8 cellular contexts compared by ENCODE assay signal in the genomic region with DNA sequence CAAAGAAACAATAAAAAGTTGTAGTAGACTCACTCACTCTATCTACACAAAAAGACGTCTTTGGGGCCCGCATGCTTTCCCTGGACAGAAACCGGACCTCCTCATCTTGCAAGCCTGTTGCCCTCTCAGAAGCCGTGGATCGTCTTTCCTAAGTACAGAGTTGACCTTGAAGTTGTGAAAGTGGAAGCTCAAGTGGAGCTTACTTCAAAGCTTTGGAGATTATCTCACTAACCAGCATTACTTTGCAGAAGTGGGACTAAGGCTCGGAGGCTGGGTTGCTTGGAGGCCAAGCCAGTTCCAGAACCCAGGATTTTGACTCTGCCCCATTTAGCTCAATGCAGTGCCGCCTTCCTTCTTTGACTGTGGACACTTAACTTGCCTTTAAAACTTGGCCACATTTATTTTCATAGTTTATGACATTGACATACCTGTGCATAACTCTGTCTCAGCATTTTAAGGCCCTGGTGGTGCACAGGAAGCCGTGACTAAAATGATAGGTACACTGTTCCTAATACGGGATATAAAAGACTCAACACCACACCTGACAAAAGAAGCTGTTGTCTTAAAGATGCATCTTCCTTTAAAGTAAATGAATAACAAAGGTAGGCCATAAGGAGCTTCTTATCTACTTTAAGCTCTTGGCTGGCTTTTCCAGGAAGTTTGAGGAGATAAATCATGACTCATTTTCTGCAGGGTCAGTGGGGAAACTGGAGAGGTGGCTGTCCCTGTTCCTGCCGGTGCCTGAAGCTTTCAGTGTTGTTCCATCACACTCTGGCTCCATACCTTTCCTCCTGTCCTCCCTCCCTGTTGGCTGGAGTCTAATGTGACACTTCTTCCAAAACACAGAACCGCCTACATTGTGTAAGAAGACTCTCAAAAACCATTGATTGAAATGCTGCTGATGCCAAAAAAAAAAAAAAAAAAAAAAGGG. TPM values are rescaled to one million over a fixed set of nuclear protein-coding genes. Genes with fewer than 3 reads are reported as not detected.
DNase-seq lines count a peak whose midpoint lies in the region; ATAC-seq, FAIRE-seq and TF ChIP-seq lines count a peak whose summit lies in the region.

No MANE protein-coding gene starts in this region.

- TF ChIP-seq CTCF in 22Rv1 (IDR thresholded peaks at IDR 0.05) = no peak
- no peak for TF ChIP-seq CTCF in HepG2 (CRISPR knock-in tag; IDR thresholded peaks at IDR 0.05)

- BruUV-seq in HepG2 (replicated peaks; lab: Mats Ljungman, UMichigan) = no TSS peak

- no peaks in the 10 kb centered on the region for H3K9me2 ChIP-seq in Karpas-422 (replicated peaks; ENCODE audit: insufficient read depth, low read length)

- no peaks in the 10 kb centered on the region for H3K36me3 Mint-ChIP-seq in activated naive CD8-positive, alpha-beta T cell

- H3K79me2 ChIP-seq in HepG2 (ENCODE audit: insufficient read depth, low read length) = peaks cover 10% of the 10 kb centered on the region
- peaks cover 62% of the 10 kb centered on the region for H3K79me2 ChIP-seq in Karpas-422 (ENCODE audit: low read length)

- DNase-seq in HepG2 (ENCODE audit: low spot score) (no peak), Karpas-422 (no peak), NK-92 (lab: John Stamatoyannopoulos, UW; ENCODE audit: unreplicated experiment) (no peak)
- DNase-seq in stimulated activated CD4-positive, alpha-beta T cell treated with anti-CD3 and anti-CD28 coated beads, Interleukin-2, amount 100 ng/mL, for 24 hours = no peak

- CTCF ChIA-PET in HepG2 (lab: Yijun Ruan, JAX; ENCODE audit: low intra/inter-chr PET ratio, low total read pairs) = no interaction called here

- TF ChIP-seq EP300 in HepG2 (IDR thresholded peaks at IDR 0.05; ENCODE audit: low read depth in 2 of 2, low read length in 2 of 2) = no peak
- no peak for TF ChIP-seq EP300 in HepG2 (CRISPR knock-in tag; IDR thresholded peaks at IDR 0.05; ENCODE audit: borderline replicate concordance)

- H3K36me3 ChIP-seq in HUES6 (ENCODE audit: control insufficient read depth, insufficient read depth, low read length) = no peaks in the 10 kb centered on the region; the same call in 1 of the 2 replicates
- H3K36me3 ChIP-seq in HepG2 (replicated peaks in 1 of 2; ENCODE audit: control insufficient read depth in 1 of 2, insufficient read depth in 2 of 2, low read length in 2 of 2) = peaks cover 2 to 3% of the 10 kb centered on the region in 2 experiments; a peak in 2 of 5 replicates
- H3K36me3 ChIP-seq in Karpas-422 (ENCODE audit: insufficient read depth, low read length) = no peaks in the 10 kb centered on the region

- no peak for TF ChIP-seq POLR2A in HepG2 (IDR thresholded peaks at IDR 0.05; ENCODE audit: insufficient read depth in 1 of 2, low read depth in 2 of 2, low read length in 2 of 2)

- in situ Hi-C loops in HepG2 (cut with HindIII; ENCODE audit: extremely low pct_ligation_motif_present, low pct_unique_long_range_greater_than_20kb) = no loop called here

- H3K9me3 Mint-ChIP-seq in activated naive CD8-positive, alpha-beta T cell (ENCODE audit: low read depth) = no peaks in the 10 kb centered on the region

- H3K4me2 ChIP-seq in HepG2 (ENCODE audit: low read depth, low read length) (no peak overlapping the region), Karpas-422 (ENCODE audit: low read depth, low read length, poor library complexity, severe bottlenecking) (no peak overlapping the region)

- H3K4me1 ChIP-seq in HUES6 (ENCODE audit: control insufficient read depth, insufficient read depth, low read length) = peaks cover 25% of the 10 kb centered on the region
- peaks cover 53% of the 10 kb centered on the region for H3K4me1 ChIP-seq in HepG2 (ENCODE audit: insufficient read depth, low read length)
- H3K4me1 ChIP-seq in Karpas-422 (ENCODE audit: low read length) = no peaks in the 10 kb centered on the region

- H3K9ac ChIP-seq in HUES6 (ENCODE audit: low read length) (peak overlapping the region; percentile 11), HepG2 (ENCODE audit: insufficient read depth, low read depth, low read length) (no peak overlapping the region), Karpas-422 (ENCODE audit: low read length) (no peak overlapping the region)

- H3K4me3 Mint-ChIP-seq in activated naive CD8-positive, alpha-beta T cell = peak overlapping the region; percentile 33

- no peaks in the 10 kb centered on the region for H3K27me3 Mint-ChIP-seq in activated naive CD8-positive, alpha-beta T cell

- intact Hi-C loops in HepG2 (cut with micrococcal nuclease; ENCODE audit: unreplicated experiment) = no loop called here

- H3K27ac Mint-ChIP-seq in activated naive CD8-positive, alpha-beta T cell = peak overlapping the region; percentile 58

- no peak for FAIRE-seq in HepG2 (lab: Jason Lieb, UNC)

- H3K4me3 ChIP-seq in HUES6 (ENCODE audit: low read depth, low read length) (no peak overlapping the region), HepG2 (replicated peaks in 1 of 3; ENCODE audit: insufficient read depth in 1 of 3, low read depth in 2 of 3, low read length in 3 of 3) (no peak overlapping the region), Karpas-422 (ENCODE audit: low read length) (no peak overlapping the region)

- ATAC-seq in HepG2 = no peak
- ATAC-seq in GM18909 (IDR thresholded peaks at IDR 0.05; ENCODE audit: poor library complexity, unreplicated experiment) = no peak

- no peaks in the 10 kb centered on the region for H3K9me3 ChIP-seq in HUES6 (ENCODE audit: control insufficient read depth, insufficient read depth, low read depth, low read length)
- no peaks in the 10 kb centered on the region for H3K9me3 ChIP-seq in HepG2 (ENCODE audit: low read length)
- H3K9me3 ChIP-seq in Karpas-422 (ENCODE audit: low read length) = no peaks in the 10 kb centered on the region

- H3K4me1 Mint-ChIP-seq in activated naive CD8-positive, alpha-beta T cell (ENCODE audit: low read depth) = peaks cover 52% of the 10 kb centered on the region

- TF ChIP-seq RAD21 in HepG2 (CRISPR knock-in tag; IDR thresholded peaks at IDR 0.05) = no peak

- 90% methylated on average over 11 of the region's 11 CpGs for WGBS in HepG2 (ENCODE audit: low lambda C conversion rate)

- POLR2A ChIA-PET in HepG2 (lab: Yijun Ruan, JAX) = interaction anchor here (1.1 to 1.7 kb wide), 3 partner anchors 19 to 113 kb away, joined by 3 to 6 read pairs (median 4); no protein-coding TSS in a partner anchor

- H3K27me3 ChIP-seq in HUES6 (ENCODE audit: control insufficient read depth, insufficient read depth, low read length) (no peaks in the 10 kb centered on the region), HepG2 (ENCODE audit: control insufficient read depth in 1 of 2, insufficient read depth in 2 of 2, low read length in 2 of 2) (no peaks in the 10 kb centered on the region), Karpas-422 (ENCODE audit: low read length) (no peaks in the 10 kb centered on the region)

- H2AFZ ChIP-seq in HepG2 (ENCODE audit: low read length) = no peak overlapping the region
- no peak overlapping the region for H2AFZ ChIP-seq in Karpas-422 (ENCODE audit: low read length)

- no peaks in the 10 kb centered on the region for H4K20me1 ChIP-seq in HepG2 (ENCODE audit: insufficient read depth, low read length)
- H4K20me1 ChIP-seq in Karpas-422 (ENCODE audit: insufficient read depth, low read depth, low read length) = no peaks in the 10 kb centered on the region

- H3K27ac ChIP-seq in 22Rv1 (peak overlapping the region; percentile 75), HUES6 (ENCODE audit: low read depth, low read length) (peak overlapping the region; percentile 66; the same call in 1 of the 2 replicates), HepG2 (ENCODE audit: extremely low read length, insufficient read depth, low read length) (no peak overlapping the region), Karpas-422 (ENCODE audit: low read length) (no peak overlapping the region)

RNA-seq across cellular contexts. Expression of gene SLC25A25, which starts 10.7 kb away (rescaled TPM):
- total RNA-seq in HepG2 (2016; rRNA removed; fragmentation: Illumina TruSeq; extraction: Trizol) = 18.5 and 24.8 TPM in 2 replicates
- total RNA-seq in HepG2 (2016; cell fraction: cytosol; rRNA removed; fragmentation: Illumina TruSeq; extraction: Trizol; ENCODE audit: low read depth) = 4.5 and 5.1 TPM in 2 replicates
- total RNA-seq in HepG2 (2016; cell fraction: insoluble cytoplasmic fraction; rRNA removed; fragmentation: Illumina TruSeq; extraction: Trizol) = 16.4 and 24.3 TPM in 2 replicates
- 10.5 and 11.1 TPM in 2 replicates for total RNA-seq in HepG2 (2016; cell fraction: membrane; rRNA removed; fragmentation: Illumina TruSeq; extraction: Trizol)
- total RNA-seq in HepG2 (2016; cell fraction: nucleus; rRNA removed; fragmentation: Illumina TruSeq; extraction: Trizol) = 21.4 and 25.1 TPM in 2 replicates
- 10.5 and 16.7 TPM in 2 replicates for polyA plus RNA-seq in HepG2 (2011; rRNA removed)
- 10.7 and 11.2 TPM in 2 replicates for polyA plus RNA-seq in HepG2 (2011; cell fraction: cytosol; rRNA removed)
- polyA plus RNA-seq in HepG2 (2011; cell fraction: nucleus; rRNA removed) = 26.1 and 29.6 TPM in 2 replicates
- polyA plus RNA-seq in HepG2 (2012) = 12.9 and 15.5 TPM in 2 replicates
- 1.1 and 1.3 TPM in 2 replicates for polyA plus RNA-seq in HepG2 (2016; cell fraction: cytosol; fragmentation: Illumina TruSeq; extraction: Trizol; ENCODE audit: low read depth)
- polyA plus RNA-seq in HepG2 (2016; cell fraction: insoluble cytoplasmic fraction; fragmentation: Illumina TruSeq; extraction: Trizol; ENCODE audit: low read depth) = 11.6 and 13.1 TPM in 2 replicates
- 2.6 and 2.7 TPM in 2 replicates for polyA plus RNA-seq in HepG2 (2016; cell fraction: membrane; fragmentation: Illumina TruSeq; extraction: Trizol; ENCODE audit: low read depth)
- 31.1 and 36.4 TPM in 2 replicates for polyA plus RNA-seq in HepG2 (2016; cell fraction: nucleus; fragmentation: Illumina TruSeq; extraction: Trizol; ENCODE audit: insufficient read depth, low read depth)
- 20.5 and 28.1 TPM in 2 replicates for polyA minus RNA-seq in HepG2 (2011; rRNA and poly(A)+ RNA removed; ENCODE audit: low replicate concordance)
- 10.0 and 10.2 TPM in 2 replicates for polyA minus RNA-seq in HepG2 (2011; cell fraction: cytosol; rRNA and poly(A)+ RNA removed)
- 14.4 and 26.1 TPM in 2 replicates for polyA minus RNA-seq in HepG2 (2011; cell fraction: nucleus; rRNA and poly(A)+ RNA removed)
- 4.1 and 12.7 TPM in 2 replicates for total RNA-seq in Karpas-422 (2014; rRNA removed; shearing (Covaris generic); ENCODE audit: low replicate concordance)

RNA-seq across cellular contexts. Expression of gene NAIF1, which starts 11.6 kb away (rescaled TPM):
- 6.0 and 6.6 TPM in 2 replicates for total RNA-seq in HepG2 (2016; rRNA removed; fragmentation: Illumina TruSeq; extraction: Trizol)
- total RNA-seq in HepG2 (2016; cell fraction: cytosol; rRNA removed; fragmentation: Illumina TruSeq; extraction: Trizol; ENCODE audit: low read depth) = 3.1 and 4.1 TPM in 2 replicates
- total RNA-seq in HepG2 (2016; cell fraction: insoluble cytoplasmic fraction; rRNA removed; fragmentation: Illumina TruSeq; extraction: Trizol) = 6.0 and 6.4 TPM in 2 replicates
- 5.7 and 6.1 TPM in 2 replicates for total RNA-seq in HepG2 (2016; cell fraction: membrane; rRNA removed; fragmentation: Illumina TruSeq; extraction: Trizol)
- total RNA-seq in HepG2 (2016; cell fraction: nucleus; rRNA removed; fragmentation: Illumina TruSeq; extraction: Trizol) = 2.9 and 4.1 TPM in 2 replicates
- polyA plus RNA-seq in HepG2 (2011; rRNA removed) = 6.9 TPM in 2 replicates
- polyA plus RNA-seq in HepG2 (2011; cell fraction: cytosol; rRNA removed) = 4.9 and 6.4 TPM in 2 replicates
- 3.8 and 4.0 TPM in 2 replicates for polyA plus RNA-seq in HepG2 (2011; cell fraction: nucleus; rRNA removed)
- polyA plus RNA-seq in HepG2 (2012) = 3.0 and 3.8 TPM in 2 replicates
- polyA plus RNA-seq in HepG2 (2016; cell fraction: cytosol; fragmentation: Illumina TruSeq; extraction: Trizol; ENCODE audit: low read depth) = 2.4 and 2.6 TPM in 2 replicates
- polyA plus RNA-seq in HepG2 (2016; cell fraction: insoluble cytoplasmic fraction; fragmentation: Illumina TruSeq; extraction: Trizol; ENCODE audit: low read depth) = 5.2 and 5.7 TPM in 2 replicates
- 3.5 and 3.9 TPM in 2 replicates for polyA plus RNA-seq in HepG2 (2016; cell fraction: membrane; fragmentation: Illumina TruSeq; extraction: Trizol; ENCODE audit: low read depth)
- polyA plus RNA-seq in HepG2 (2016; cell fraction: nucleus; fragmentation: Illumina TruSeq; extraction: Trizol; ENCODE audit: insufficient read depth, low read depth) = 4.9 and 5.1 TPM in 2 replicates
- polyA minus RNA-seq in HepG2 (2011; rRNA and poly(A)+ RNA removed; ENCODE audit: low replicate concordance) = 8.2 and 13.2 TPM in 2 replicates
- 3.2 and 6.0 TPM in 2 replicates for polyA minus RNA-seq in HepG2 (2011; cell fraction: cytosol; rRNA and poly(A)+ RNA removed)
- polyA minus RNA-seq in HepG2 (2011; cell fraction: nucleus; rRNA and poly(A)+ RNA removed) = 1.5 and 2.1 TPM in 2 replicates
- 7.3 and 13.9 TPM in 2 replicates for total RNA-seq in Karpas-422 (2014; rRNA removed; shearing (Covaris generic); ENCODE audit: low replicate concordance)

RNA-seq across cellular contexts. Expression of gene PTGES2, which starts 48.8 kb away (rescaled TPM):
- 68.5 and 79.8 TPM in 2 replicates for total RNA-seq in HepG2 (2016; rRNA removed; fragmentation: Illumina TruSeq; extraction: Trizol)
- total RNA-seq in HepG2 (2016; cell fraction: cytosol; rRNA removed; fragmentation: Illumina TruSeq; extraction: Trizol; ENCODE audit: low read depth) = 176 and 179 TPM in 2 replicates
- 65.6 and 85.2 TPM in 2 replicates for total RNA-seq in HepG2 (2016; cell fraction: insoluble cytoplasmic fraction; rRNA removed; fragmentation: Illumina TruSeq; extraction: Trizol)
- 80.3 and 84.6 TPM in 2 replicates for total RNA-seq in HepG2 (2016; cell fraction: membrane; rRNA removed; fragmentation: Illumina TruSeq; extraction: Trizol)
- 40.6 and 44.2 TPM in 2 replicates for total RNA-seq in HepG2 (2016; cell fraction: nucleus; rRNA removed; fragmentation: Illumina TruSeq; extraction: Trizol)
- polyA plus RNA-seq in HepG2 (2011; rRNA removed) = 63.7 and 67.2 TPM in 2 replicates
- 53.6 and 85.6 TPM in 2 replicates for polyA plus RNA-seq in HepG2 (2011; cell fraction: cytosol; rRNA removed)
- polyA plus RNA-seq in HepG2 (2011; cell fraction: nucleus; rRNA removed) = 128 and 148 TPM in 2 replicates
- polyA plus RNA-seq in HepG2 (2012) = 39.6 and 40.6 TPM in 2 replicates
- 61.1 and 71.8 TPM in 2 replicates for polyA plus RNA-seq in HepG2 (2016; cell fraction: cytosol; fragmentation: Illumina TruSeq; extraction: Trizol; ENCODE audit: low read depth)
- polyA plus RNA-seq in HepG2 (2016; cell fraction: insoluble cytoplasmic fraction; fragmentation: Illumina TruSeq; extraction: Trizol; ENCODE audit: low read depth) = 67.8 and 88.5 TPM in 2 replicates
- 68.9 and 78.2 TPM in 2 replicates for polyA plus RNA-seq in HepG2 (2016; cell fraction: membrane; fragmentation: Illumina TruSeq; extraction: Trizol; ENCODE audit: low read depth)
- 101 and 105 TPM in 2 replicates for polyA plus RNA-seq in HepG2 (2016; cell fraction: nucleus; fragmentation: Illumina TruSeq; extraction: Trizol; ENCODE audit: insufficient read depth, low read depth)
- 109 and 143 TPM in 2 replicates for polyA minus RNA-seq in HepG2 (2011; rRNA and poly(A)+ RNA removed; ENCODE audit: low replicate concordance)
- 29.5 and 39.2 TPM in 2 replicates for polyA minus RNA-seq in HepG2 (2011; cell fraction: cytosol; rRNA and poly(A)+ RNA removed)
- 39.4 and 44.6 TPM in 2 replicates for polyA minus RNA-seq in HepG2 (2011; cell fraction: nucleus; rRNA and poly(A)+ RNA removed)
- 68.4 and 114 TPM in 2 replicates for total RNA-seq in Karpas-422 (2014; rRNA removed; shearing (Covaris generic); ENCODE audit: low replicate concordance)

Comparison
In these comparisons a context has a peak if more than half of its experiments do, and no peak if none do; other contexts are left out.
1. H3K27ac ChIP-seq: peak in 22Rv1 (single experiment) and HUES6 (single experiment); none in HepG2 (single experiment) and Karpas-422 (single experiment).